Comparison of ENCODE assay signal across 23 cellular contexts in genomic region chr14:103448097-103448496, GRCh38.
DNase-seq lines count a peak whose midpoint lies in the region; ATAC-seq, FAIRE-seq and TF ChIP-seq lines count a peak whose summit lies in the region.
"Had no signal": no experiment of that assay in that cellular context is flagged by ENCODE, and none has a peak within 500 bp of the region (broad histone marks: within the 10 kb centered on the region; RNA-seq: fewer than 3 reads in every experiment).

No MANE protein-coding gene starts in this region.

- no peak for DNase-seq in CD8-positive, alpha-beta T cell
- DNase-seq in H9 (no peak), bronchial epithelial cell (ENCODE audit: low read depth) (peak; percentile 70), nephron progenitor cell (no peak), Ammon's horn (ENCODE audit: low spot score) (no peak), GDM1 (lab: John Stamatoyannopoulos, UW) (no peak)
- DNase-seq in stimulated activated CD4-positive, alpha-beta T cell treated with anti-CD3 and anti-CD28 coated beads, Interleukin-4, amount 100 ng/mL, for 1 hour, result no peak
- DNase-seq: activated CD4-positive, alpha-beta T cell treated with anti-CD3 and anti-CD28 coated beads for 4 hours; activated gamma-delta T cell treated with Interleukin-2 at 50 U/mL for 16 hours; adrenal gland; BE2C; caudate nucleus; H7; NCI-H1694; NCI-H748 treated with DMSO at 0.1 percent for 48 hours; ovary; stimulated activated CD4-positive, alpha-beta T cell treated with anti-CD3 and anti-CD28 coated beads, Interleukin-1b, Interleukin-23, amount 100 ng/mL, for 48 hours; stimulated activated naive CD8-positive, alpha-beta T cell treated with anti-CD3 and anti-CD28 coated beads, Interleukin-15, amount 100 ng/mL, for 72 hours; T-helper 9 cell; trophoblast cell had no signal

- no peak for ATAC-seq in CD8-positive, alpha-beta T cell
- ATAC-seq: GM12878; stimulated activated naive CD8-positive, alpha-beta T cell treated with anti-CD3 and anti-CD28 coated beads, Interleukin-15, amount 100 ng/mL, for 72 hours had no signal

- CTCF ChIA-PET in CD8-positive, alpha-beta T cell (lab: Charles Lee), result no interaction called here

- intact Hi-C loops in CD8-positive, alpha-beta T cell (cut with DNase I, micrococcal nuclease), result no loop called here

- H3K56ac ChIP-seq in H9 (ENCODE audit: insufficient read length, low read depth, low read length), result no peak overlapping the region

- H3K4me3 ChIP-seq in CD8-positive, alpha-beta T cell (ENCODE audit: low read depth, low read length), result no peak overlapping the region
- H3K4me3 ChIP-seq in bronchial epithelial cell (ENCODE audit: low read depth, low read length), result no peak overlapping the region
- H3K4me3 ChIP-seq: adrenal gland, GM12878, lung, ovary had no signal

- no peak overlapping the region for H2BK20ac ChIP-seq in H9 (ENCODE audit: low read depth, low read length, poor library complexity, severe bottlenecking)

- no peak overlapping the region for H3K18ac ChIP-seq in H9 (ENCODE audit: insufficient read length, low read depth, low read length)

- H3K4me1 Mint-ChIP-seq in CD8-positive, alpha-beta T cell (ENCODE audit: low read depth), result peaks cover 60% of the 10 kb centered on the region
- peaks cover 18 to 22% of the 10 kb centered on the region in 2 experiments for H3K4me1 Mint-ChIP-seq in H9
- H3K4me1 Mint-ChIP-seq in nephron progenitor cell, result peaks cover 37% of the 10 kb centered on the region

- H3K27ac ChIP-seq in CD8-positive, alpha-beta T cell (ENCODE audit: low read depth, low read length), result no peak overlapping the region
- H3K27ac ChIP-seq in H9 (ENCODE audit: insufficient read length, low read depth, low read length), result no peak overlapping the region
- H3K27ac ChIP-seq: adrenal gland, ovary had no signal

- no peak overlapping the region for H4K5ac ChIP-seq in H9 (ENCODE audit: insufficient read length, low read depth, low read length)

- H4K91ac ChIP-seq in H9 (ENCODE audit: insufficient read length, low read depth, low read length), result no peak overlapping the region

- no peak for TF ChIP-seq CTCF in CD8-positive, alpha-beta T cell (IDR thresholded peaks at IDR 0.05)
- no peak for TF ChIP-seq CTCF in H9 (conservative IDR thresholded peaks at IDR 0.05)
- no peak for TF ChIP-seq CTCF in bronchial epithelial cell (IDR thresholded peaks at IDR 0.05; ENCODE audit: insufficient read depth, low read length, severe bottlenecking)
- no peak for TF ChIP-seq CTCF in nephron progenitor cell (IDR thresholded peaks at IDR 0.05)

- no peak overlapping the region for H2AFZ ChIP-seq in H9 (ENCODE audit: low read length)

- H2BK5ac ChIP-seq in H9 (ENCODE audit: insufficient read length, low read length), result no peak overlapping the region

- H3T11ph ChIP-seq in H9 (ENCODE audit: low read length), result no peak overlapping the region

- no peaks in the 10 kb centered on the region for H4K20me1 ChIP-seq in H9 (ENCODE audit: control insufficient read depth, insufficient read depth, insufficient read length)

- no peak overlapping the region for H2AK5ac ChIP-seq in H9 (ENCODE audit: insufficient read length, low read length)

- H3K27me3 ChIP-seq in CD8-positive, alpha-beta T cell (ENCODE audit: insufficient read depth, low read length), result no peaks in the 10 kb centered on the region
- no peaks in the 10 kb centered on the region for H3K27me3 ChIP-seq in H9 (ENCODE audit: insufficient read depth, low read length)
- H3K27me3 ChIP-seq in bronchial epithelial cell (ENCODE audit: control insufficient read depth, insufficient read depth, low read length), result no peaks in the 10 kb centered on the region
- H3K27me3 ChIP-seq: adrenal gland, BE2C, ovary had no signal

- no peak overlapping the region for H2BK15ac ChIP-seq in H9 (ENCODE audit: low read depth, low read length)

- H3K23me2 ChIP-seq in H9 (ENCODE audit: insufficient read length, low read depth, low read length, poor library complexity, severe bottlenecking), result no peaks in the 10 kb centered on the region

- H3K4ac ChIP-seq in H9 (ENCODE audit: low read depth, low read length), result no peak overlapping the region

- no peak overlapping the region for H4K8ac ChIP-seq in H9 (replicated peaks; ENCODE audit: insufficient read length, low read depth, low read length)

- no peaks in the 10 kb centered on the region for H3K36me3 ChIP-seq in CD8-positive, alpha-beta T cell (ENCODE audit: insufficient read depth, low read length)
- H3K36me3 ChIP-seq in bronchial epithelial cell (ENCODE audit: control insufficient read depth, insufficient read depth, low read length), result peaks cover 2% of the 10 kb centered on the region
- H3K36me3 ChIP-seq: ovary had no signal

- peaks cover 5% of the 10 kb centered on the region for H3K79me1 ChIP-seq in H9 (ENCODE audit: insufficient read depth, low read depth, low read length, poor library complexity, severe bottlenecking)

- H3K9ac ChIP-seq in H9 (ENCODE audit: extremely low read depth, insufficient read length, low read length), result no peak overlapping the region

- no CpG with 5 or more reads among the region's 2 CpGs for WGBS in H9 (ENCODE audit: extremely low coverage, insufficient read length, low lambda C conversion rate)

- no peaks in the 10 kb centered on the region for H3K4me1 ChIP-seq in CD8-positive, alpha-beta T cell (ENCODE audit: insufficient read depth, low read length)
- peaks cover 3% of the 10 kb centered on the region; the same call in 1 of the 2 replicates for H3K4me1 ChIP-seq in H9 (ENCODE audit: insufficient read depth, low read length)

- no peak overlapping the region for H3K4me3 Mint-ChIP-seq in CD8-positive, alpha-beta T cell
- H3K4me3 Mint-ChIP-seq in H9 (no peak overlapping the region), nephron progenitor cell (peak overlapping the region; percentile 7)
- H3K4me3 Mint-ChIP-seq: IgD-negative memory B cell; stimulated activated naive CD8-positive, alpha-beta T cell treated with anti-CD3 and anti-CD28 coated beads, Interleukin-15, amount 100 ng/mL, for 72 hours had no signal

- no peak overlapping the region for H2BK12ac ChIP-seq in H9 (ENCODE audit: insufficient read length, low read depth, low read length)

- no peaks in the 10 kb centered on the region for H3K9me3 Mint-ChIP-seq in CD8-positive, alpha-beta T cell
- H3K9me3 Mint-ChIP-seq in H9 (no peaks in the 10 kb centered on the region), nephron progenitor cell (no peaks in the 10 kb centered on the region)
- H3K9me3 Mint-ChIP-seq: IgD-negative memory B cell; stimulated activated naive CD8-positive, alpha-beta T cell treated with anti-CD3 and anti-CD28 coated beads, Interleukin-15, amount 100 ng/mL, for 72 hours had no signal

- no peak overlapping the region for H3K14ac ChIP-seq in H9 (ENCODE audit: insufficient read depth, low read length)

- POLR2A ChIA-PET in CD8-positive, alpha-beta T cell (lab: Charles Lee), result no interaction called here

- no peak overlapping the region for H3K23ac ChIP-seq in H9 (ENCODE audit: insufficient read length, low read depth, low read length)

- H3K9me3 ChIP-seq in CD8-positive, alpha-beta T cell (ENCODE audit: low read length), result no peaks in the 10 kb centered on the region
- no peaks in the 10 kb centered on the region for H3K9me3 ChIP-seq in H9 (ENCODE audit: control insufficient read depth, low read depth, low read length)
- H3K9me3 ChIP-seq: adrenal gland, BE2C, ovary had no signal

- H3K27me3 Mint-ChIP-seq in CD8-positive, alpha-beta T cell (ENCODE audit: low read depth), result no peaks in the 10 kb centered on the region
- H3K27me3 Mint-ChIP-seq in H9 (ENCODE audit: low read depth), result no peaks in the 10 kb centered on the region
- H3K27me3 Mint-ChIP-seq in nephron progenitor cell (ENCODE audit: low read depth, poor library complexity), result no peaks in the 10 kb centered on the region
- H3K27me3 Mint-ChIP-seq: IgD-negative memory B cell; stimulated activated naive CD8-positive, alpha-beta T cell treated with anti-CD3 and anti-CD28 coated beads, Interleukin-15, amount 100 ng/mL, for 72 hours had no signal

- H3K79me2 ChIP-seq in H9 (ENCODE audit: insufficient read depth, low read length), result peaks cover 5% of the 10 kb centered on the region; the same call in 1 of the 2 replicates

- no peak overlapping the region for H3K4me2 ChIP-seq in H9 (ENCODE audit: insufficient read depth, insufficient read length, low read length)

- H2BK120ac ChIP-seq in H9 (ENCODE audit: low read depth, low read length, poor library complexity, severe bottlenecking), result no peak overlapping the region

- FAIRE-seq in bronchial epithelial cell (lab: Jason Lieb, UNC), result no peak
- FAIRE-seq: GM12878 had no signal

- peaks cover 25% of the 10 kb centered on the region for H3K36me3 Mint-ChIP-seq in CD8-positive, alpha-beta T cell
- H3K36me3 Mint-ChIP-seq in H9 (ENCODE audit: insufficient read depth in 1 of 3, low read depth in 3 of 3) (peaks cover 3 to 12% (median 11%) of the 10 kb centered on the region in 3 experiments), nephron progenitor cell (ENCODE audit: low read depth) (peaks cover 37% of the 10 kb centered on the region)

- H3K27ac Mint-ChIP-seq in CD8-positive, alpha-beta T cell, result peak overlapping the region; percentile 18
- H3K27ac Mint-ChIP-seq in H9, result peak overlapping the region in 2 of 3 experiments; percentile 57 to 81; a peak in 1 of 7 replicates
- H3K27ac Mint-ChIP-seq in nephron progenitor cell, result peak overlapping the region; percentile 97
- H3K27ac Mint-ChIP-seq: IgD-negative memory B cell had no signal

Comparison
In these comparisons a context has a peak if more than half of its experiments do, and no peak if none do; other contexts are left out.
1. H3K27ac Mint-ChIP-seq: peak in every context shown above with its lines; median percentile 97 in nephron progenitor cell; 69 in H9; 18 in CD8-positive, alpha-beta T cell.